ENCODE assay signal across 1 cellular context in genomic region chr7:1742555-1743303, GRCh38.
TF ChIP-seq lines count a peak whose summit lies in the region.

No MANE protein-coding gene starts in this region.

TF ChIP-seq in GM12878, 131 proteins besides CTCF, POLR2A, EP300 and RAD21 (continued from another document):
- TF ChIP-seq ZBTB11 (CRISPR knock-in tag; IDR thresholded peaks at IDR 0.05) (no peak), NR2F1 (conservative IDR thresholded peaks at IDR 0.05) (no peak), SKIL (IDR thresholded peaks at IDR 0.05; ENCODE audit: low read depth, poor library complexity, severe bottlenecking) (no peak), GABPA (IDR thresholded peaks at IDR 0.05; ENCODE audit: low read depth) (no peak), RUNX3 (IDR thresholded peaks at IDR 0.05; ENCODE audit: low read length) (no peak), SIN3A (IDR thresholded peaks at IDR 0.05; ENCODE audit: low read depth, low read length) (no peak), ETV6 (conservative IDR thresholded peaks at IDR 0.05 in 1 of 2, IDR thresholded peaks at IDR 0.05 in 1 of 2; ENCODE audit: borderline replicate concordance in 1 of 2, low read depth in 1 of 2) (no peak), RAD51 (IDR thresholded peaks at IDR 0.05) (no peak), TBL1XR1 (IDR thresholded peaks at IDR 0.05; ENCODE audit: low read depth, low read length) (no peak), KDM1A (IDR thresholded peaks at IDR 0.05; ENCODE audit: borderline replicate concordance) (no peak), BCL3 (IDR thresholded peaks at IDR 0.05; ENCODE audit: borderline replicate concordance, insufficient read depth, low read depth, low read length, poor library complexity, severe bottlenecking) (no peak), CBX5 (IDR thresholded peaks at IDR 0.05; ENCODE audit: low read depth) (no peak), MAX (IDR thresholded peaks at IDR 0.05; ENCODE audit: low read depth, low read length) (no peak), NKRF (conservative IDR thresholded peaks at IDR 0.05) (no peak), MEF2B (IDR thresholded peaks at IDR 0.05; ENCODE audit: partially characterized antibody, poor library complexity, severe bottlenecking) (no peak), IKZF2 (IDR thresholded peaks at IDR 0.05) (no peak)
